In genomic region chrY:14438395-14438794, GRCh38 we compare ENCODE assay signal across 34 cellular contexts.
"Had no signal": no experiment of that assay in that cellular context is flagged by ENCODE, and none has a peak within 500 bp of the region (broad histone marks: within the 10 kb centered on the region; RNA-seq: fewer than 3 reads in every experiment).

No MANE protein-coding gene starts in this region.

- ATAC-seq: activated CD4-positive, CD25-positive, alpha-beta regulatory T cell treated with anti-CD3 and anti-CD28 coated beads, Interleukin-2, amount 50 U/mL, for 24 hours; activated CD8-positive, alpha-beta T cell treated with anti-CD3 and anti-CD28 coated beads for 36 hours; activated T-cell treated with anti-CD3 and anti-CD28 coated beads, Interleukin-2, amount 50 U/mL, for 4 hours; activated T-helper 17 cell treated with anti-CD3 and anti-CD28 coated beads, Interleukin-2, amount 50 U/mL, for 72 hours; effector memory CD8-positive, alpha-beta T cell; gastroesophageal sphincter; heart right ventricle; T-helper 17 cell had no signal

- H3K36me3 ChIP-seq: brain microvascular endothelial cell, esophagus muscularis mucosa, gastroesophageal sphincter, heart right ventricle, WERI-Rb-1 had no signal

- H3K27ac ChIP-seq: brain microvascular endothelial cell, esophagus muscularis mucosa, gastroesophageal sphincter, heart right ventricle, WERI-Rb-1 had no signal

- H3K27me3 ChIP-seq: brain microvascular endothelial cell, esophagus muscularis mucosa, gastroesophageal sphincter, heart right ventricle had no signal

- H3K4me3 ChIP-seq: esophagus muscularis mucosa, gastroesophageal sphincter, heart right ventricle had no signal

- FAIRE-seq: astrocyte, colon, endometrium, endothelial cell of umbilical vein had no signal

- H3K9me3 ChIP-seq: esophagus muscularis mucosa, gastroesophageal sphincter, heart right ventricle had no signal

- H3K4me1 ChIP-seq: esophagus muscularis mucosa, gastroesophageal sphincter, heart right ventricle had no signal

- DNase-seq: activated B cell treated with CpG ODN at 0.5 μM for 24 hours; activated CD4-positive, alpha-beta T cell treated with anti-CD3 and anti-CD28 coated beads for 48 hours; activated CD4-positive, alpha-beta T cell treated with anti-CD3 and anti-CD28 coated beads, Interleukin-2, amount 50 U/mL, for 1 hour; activated CD4-positive, alpha-beta T cell treated with anti-CD3 and anti-CD28 coated beads, Interleukin-2, amount 50 U/mL, for 48 hours; activated CD8-positive, alpha-beta memory T cell treated with anti-CD3 and anti-CD28 coated beads for 24 hours; activated CD8-positive, alpha-beta T cell treated with anti-CD3 and anti-CD28 coated beads for 36 hours; activated effector memory CD4-positive, alpha-beta T cell treated with Interleukin-2 at 50 U/mL for 16 hours; activated gamma-delta T cell treated with Interleukin-2 at 50 U/mL for 16 hours; activated naive CD4-positive, alpha-beta T cell treated with anti-CD3 and anti-CD28 coated beads, Interleukin-2, amount 50 U/mL, for 16 hours; activated naive CD4-positive, alpha-beta T cell treated with Interleukin-2 at 50 U/mL for 16 hours; activated T-cell treated with anti-CD3 and anti-CD28 coated beads, Interleukin-2, amount 50 U/mL, for 4 hours; amniotic stem cell; anterior cingulate cortex; brain microvascular endothelial cell; caudate nucleus; cortex of kidney; dermis blood vessel endothelial cell; effector CD4-positive, alpha-beta T cell; effector memory CD8-positive, alpha-beta T cell; erythroblast; foreskin melanocyte; heart right ventricle; T-helper 1 cell; T-helper 17 cell; T1000; WERI-Rb-1 had no signal
